In genomic region chr13:114241918-114242317, GRCh38 we compare ENCODE assay signal across 32 cellular contexts.
"Had no signal": no experiment of that assay in that cellular context is flagged by ENCODE, and none has a peak within 500 bp of the region (broad histone marks: within the 10 kb centered on the region; RNA-seq: fewer than 3 reads in every experiment).

No MANE protein-coding gene starts in this region.

- DNase-seq: activated CD4-positive, alpha-beta memory T cell treated with anti-CD3 and anti-CD28 coated beads, Interleukin-2, amount 10 ng/mL, durations not matched to agents 7 days and 5 days; activated CD4-positive, alpha-beta T cell treated with anti-CD3 and anti-CD28 coated beads for 4 hours; activated CD4-positive, alpha-beta T cell treated with anti-CD3 and anti-CD28 coated beads, Interleukin-2, amount 10 ng/mL, durations not matched to agents 7 days and 5 days; activated CD4-positive, alpha-beta T cell treated with anti-CD3 and anti-CD28 coated beads, Interleukin-2, amount 50 U/mL, for 4 hours; activated CD4-positive, CD25-positive, alpha-beta regulatory T cell; activated CD4-positive, CD25-positive, alpha-beta regulatory T cell treated with anti-CD3 and anti-CD28 coated beads, Interleukin-2, amount 50 U/mL, for 72 hours; activated CD8-positive, alpha-beta memory T cell treated with anti-CD3 and anti-CD28 coated beads, Interleukin-2, amount 50 U/mL, for 48 hours; activated effector memory CD4-positive, alpha-beta T cell treated with anti-CD3 and anti-CD28 coated beads, Interleukin-2, amount 50 U/mL, for 16 hours; activated naive CD4-positive, alpha-beta T cell treated with anti-CD3 and anti-CD28 coated beads for 36 hours; activated naive CD8-positive, alpha-beta T cell treated with anti-CD3 and anti-CD28 coated beads for 36 hours; activated naive CD8-positive, alpha-beta T cell treated with anti-CD3 and anti-CD28 coated beads, Interleukin-2, amount 50 U/mL, for 24 hours; activated T-cell treated with anti-CD3 and anti-CD28 coated beads, Interleukin-2, amount 50 U/mL, for 48 hours; adrenal gland; central memory CD4-positive, alpha-beta T cell; cerebellar nuclear complex; colonic mucosa; effector CD8-positive, alpha-beta T cell; foreskin fibroblast; head of caudate nucleus; T-helper 2 cell had no signal

- H3K9me3 Mint-ChIP-seq: activated CD4-positive, alpha-beta memory T cell treated with anti-CD3 and anti-CD28 coated beads, Interleukin-2, amount 10 ng/mL, durations not matched to agents 7 days and 5 days; activated CD4-positive, alpha-beta T cell treated with anti-CD3 and anti-CD28 coated beads, Interleukin-2, amount 10 ng/mL, durations not matched to agents 7 days and 5 days; activated naive CD4-positive, alpha-beta T cell treated with anti-CD3 and anti-CD28 coated beads for 36 hours; activated naive CD4-positive, alpha-beta T cell treated with anti-CD3 and anti-CD28 coated beads, Interleukin-2, amount 50 U/mL, for 24 hours; activated naive CD8-positive, alpha-beta T cell treated with anti-CD3 and anti-CD28 coated beads for 36 hours; activated naive CD8-positive, alpha-beta T cell treated with anti-CD3 and anti-CD28 coated beads, Interleukin-2, amount 50 U/mL, for 24 hours; activated T-helper 1 cell treated with anti-CD3 and anti-CD28 coated beads, Interleukin-12 subunit alpha, Interleukin-12 subunit beta, Interleukin-2, Interleukin-4 antibody, amounts not matched to agents 30 ng/mL and 10 ng/mL and 1 ng/mL, durations not matched to agents 14 hours and 24 hours and 36 hours; activated T-helper 2 cell treated with anti-CD3 and anti-CD28 coated beads, Interferon-gamma antibody, Interleukin-2, Interleukin-4, amounts not matched to agents 10 μg/mL and 5 μg/mL and 100 μg/mL, durations not matched to agents 14 hours and 24 hours and 36 hours; brain had no signal

- H3K9me3 ChIP-seq: adrenal gland, ascending aorta, breast epithelium, colonic mucosa had no signal

- H3K27ac Mint-ChIP-seq: activated CD4-positive, alpha-beta memory T cell treated with anti-CD3 and anti-CD28 coated beads, Interleukin-2, amount 10 ng/mL, durations not matched to agents 7 days and 5 days; activated CD4-positive, alpha-beta T cell treated with anti-CD3 and anti-CD28 coated beads, Interleukin-2, amount 10 ng/mL, durations not matched to agents 7 days and 5 days; activated naive CD4-positive, alpha-beta T cell treated with anti-CD3 and anti-CD28 coated beads for 36 hours; activated naive CD4-positive, alpha-beta T cell treated with anti-CD3 and anti-CD28 coated beads, Interleukin-2, amount 50 U/mL, for 24 hours; activated naive CD8-positive, alpha-beta T cell treated with anti-CD3 and anti-CD28 coated beads for 36 hours; activated naive CD8-positive, alpha-beta T cell treated with anti-CD3 and anti-CD28 coated beads, Interleukin-2, amount 50 U/mL, for 24 hours; activated T-helper 1 cell treated with anti-CD3 and anti-CD28 coated beads, Interleukin-12 subunit alpha, Interleukin-12 subunit beta, Interleukin-2, Interleukin-4 antibody, amounts not matched to agents 30 ng/mL and 10 ng/mL and 1 ng/mL, durations not matched to agents 14 hours and 24 hours and 36 hours; activated T-helper 2 cell treated with anti-CD3 and anti-CD28 coated beads, Interferon-gamma antibody, Interleukin-2, Interleukin-4, amounts not matched to agents 10 μg/mL and 5 μg/mL and 100 μg/mL, durations not matched to agents 14 hours and 24 hours and 36 hours; brain had no signal

- H3K4me3 ChIP-seq: adrenal gland, ascending aorta, breast epithelium, cardiac muscle cell, colonic mucosa had no signal

- H3K27ac ChIP-seq: ascending aorta, breast epithelium, cardiac muscle cell, colonic mucosa, epithelial cell of prostate had no signal

- H3K4me3 Mint-ChIP-seq: activated CD4-positive, alpha-beta memory T cell treated with anti-CD3 and anti-CD28 coated beads, Interleukin-2, amount 10 ng/mL, durations not matched to agents 7 days and 5 days; activated CD4-positive, alpha-beta T cell treated with anti-CD3 and anti-CD28 coated beads, Interleukin-2, amount 10 ng/mL, durations not matched to agents 7 days and 5 days; activated naive CD4-positive, alpha-beta T cell treated with anti-CD3 and anti-CD28 coated beads for 36 hours; activated naive CD4-positive, alpha-beta T cell treated with anti-CD3 and anti-CD28 coated beads, Interleukin-2, amount 50 U/mL, for 24 hours; activated naive CD8-positive, alpha-beta T cell treated with anti-CD3 and anti-CD28 coated beads for 36 hours; activated naive CD8-positive, alpha-beta T cell treated with anti-CD3 and anti-CD28 coated beads, Interleukin-2, amount 50 U/mL, for 24 hours; activated T-helper 1 cell treated with anti-CD3 and anti-CD28 coated beads, Interleukin-12 subunit alpha, Interleukin-12 subunit beta, Interleukin-2, Interleukin-4 antibody, amounts not matched to agents 30 ng/mL and 10 ng/mL and 1 ng/mL, durations not matched to agents 14 hours and 24 hours and 36 hours; brain had no signal

- H3K27me3 ChIP-seq: adrenal gland, ascending aorta, breast epithelium, cardiac muscle cell, colonic mucosa had no signal

- FAIRE-seq: endometrium, endothelial cell of umbilical vein, frontal cortex had no signal

- H3K27me3 Mint-ChIP-seq: activated CD4-positive, alpha-beta memory T cell treated with anti-CD3 and anti-CD28 coated beads, Interleukin-2, amount 10 ng/mL, durations not matched to agents 7 days and 5 days; activated CD4-positive, alpha-beta T cell treated with anti-CD3 and anti-CD28 coated beads, Interleukin-2, amount 10 ng/mL, durations not matched to agents 7 days and 5 days; activated naive CD4-positive, alpha-beta T cell treated with anti-CD3 and anti-CD28 coated beads, Interleukin-2, amount 50 U/mL, for 24 hours; activated naive CD8-positive, alpha-beta T cell treated with anti-CD3 and anti-CD28 coated beads for 36 hours; activated naive CD8-positive, alpha-beta T cell treated with anti-CD3 and anti-CD28 coated beads, Interleukin-2, amount 50 U/mL, for 24 hours had no signal

- H3K4me1 ChIP-seq: adrenal gland, ascending aorta, breast epithelium, colonic mucosa had no signal

- ATAC-seq: activated naive CD8-positive, alpha-beta T cell treated with anti-CD3 and anti-CD28 coated beads, Interleukin-2, amount 50 U/mL, for 24 hours; esophagus mucosa had no signal
